23 cellular contexts compared by ENCODE assay signal in genomic region chr17:6090253-6090652, GRCh38. TPM values are rescaled to one million over a fixed set of nuclear protein-coding genes. Genes with fewer than 3 reads are reported as not detected.
DNase-seq lines count a peak whose midpoint lies in the region; ATAC-seq, FAIRE-seq and TF ChIP-seq lines count a peak whose summit lies in the region.
"Had no signal": no experiment of that assay in that cellular context is flagged by ENCODE, and none has a peak within 500 bp of the region (broad histone marks: within the 10 kb centered on the region; RNA-seq: fewer than 3 reads in every experiment).

No MANE protein-coding gene starts in this region.

- TF ChIP-seq CTCF in WTC11 (IDR thresholded peaks at IDR 0.05), result no peak
- TF ChIP-seq CTCF in endothelial cell of umbilical vein (IDR thresholded peaks at IDR 0.05; ENCODE audit: extremely low read depth in 1 of 2, insufficient read depth in 1 of 2, low read depth in 1 of 2, low read length in 2 of 2), result no peak
- no peak for TF ChIP-seq CTCF in upper lobe of right lung (IDR thresholded peaks at IDR 0.05)
- no peak for TF ChIP-seq CTCF in endodermal cell (conservative IDR thresholded peaks at IDR 0.05)

- H3K79me2 ChIP-seq in endothelial cell of umbilical vein (ENCODE audit: control insufficient read depth, insufficient read depth, low read length), result no peaks in the 10 kb centered on the region

- H3K4me3 ChIP-seq in endothelial cell of umbilical vein (replicated peaks in 1 of 3; ENCODE audit: insufficient read depth in 1 of 3, low read depth in 1 of 3, low read length in 3 of 3) (no peak overlapping the region), upper lobe of right lung (no peak overlapping the region), endodermal cell (ENCODE audit: low read length) (no peak overlapping the region)
- H3K4me3 ChIP-seq: BLaER1 had no signal

- no peak for TF ChIP-seq POLR2A in endothelial cell of umbilical vein (IDR thresholded peaks at IDR 0.05; ENCODE audit: low read depth, low read length)

- H3K9me1 ChIP-seq in endothelial cell of umbilical vein (replicated peaks; ENCODE audit: control insufficient read depth, extremely low read depth, insufficient read depth, low read length), result no peaks in the 10 kb centered on the region

- POLR2A ChIA-PET in WTC11 (lab: Charles Lee), result no interaction called here
- POLR2A ChIA-PET in endothelial cell of umbilical vein (lab: Charles Lee), result interaction anchor here (1.7 kb wide), 1 partner anchor 18 kb away, joined by 4 read pairs; no protein-coding TSS in a partner anchor
- POLR2A ChIA-PET in activated CD4-positive, alpha-beta memory T cell treated with anti-CD3 and anti-CD28 coated beads, Interleukin-2, amount 10 ng/mL, durations not matched to agents 7 days and 5 days (lab: Charles Lee), result no interaction called here

- H3K27ac ChIP-seq in endothelial cell of umbilical vein (ENCODE audit: insufficient read depth, low read depth, low read length), result no peak overlapping the region
- H3K27ac ChIP-seq in upper lobe of right lung, result no peak overlapping the region
- no peak overlapping the region for H3K27ac ChIP-seq in endodermal cell (ENCODE audit: low read depth, low read length)
- H3K27ac ChIP-seq: BLaER1, HL-60 had no signal

- intact Hi-C loops in endothelial cell of umbilical vein (cut with micrococcal nuclease), result no loop called here
- intact Hi-C loops in posterior vena cava (cut with DNase I), result loop anchor here in 1 of 2 donors (10.0 kb wide), 1 partner anchor 865 kb away; no protein-coding TSS in a partner anchor
- intact Hi-C loops in upper lobe of right lung (cut with DNase I), result no loop called here

- no peak for ATAC-seq in WTC11
- ATAC-seq in upper lobe of right lung, result no peak
- ATAC-seq: Right ventricle myocardium inferior had no signal

- CTCF ChIA-PET in WTC11 (lab: Charles Lee) (interaction anchor here (0.7 kb wide), 1 partner anchor 296 kb away, joined by 3 read pairs; no protein-coding TSS in a partner anchor), endothelial cell of umbilical vein (lab: Charles Lee) (interaction anchor here (1.0 to 2.1 kb wide), 4 partner anchors 19 to 497 kb away, joined by 4 to 8 read pairs (median 5); no protein-coding TSS in a partner anchor)
- CTCF ChIA-PET in activated CD4-positive, alpha-beta memory T cell treated with anti-CD3 and anti-CD28 coated beads, Interleukin-2, amount 10 ng/mL, durations not matched to agents 7 days and 5 days (lab: Charles Lee), result no interaction called here

- H3K4me3 Mint-ChIP-seq in WTC11 (no peak overlapping the region), endodermal cell (no peak overlapping the region)
- no peak overlapping the region for H3K4me3 Mint-ChIP-seq in activated CD4-positive, alpha-beta memory T cell treated with anti-CD3 and anti-CD28 coated beads, Interleukin-2, amount 10 ng/mL, durations not matched to agents 7 days and 5 days
- H3K4me3 Mint-ChIP-seq: CD4-positive, alpha-beta T cell; H9; HFFc6 had no signal

- 93 to 95% methylated on average over 13 to 20 of the region's 20 CpGs for WGBS in endodermal cell (ENCODE audit: insufficient coverage in 1 of 2, insufficient read length in 1 of 2), 2 experiments

- H3K4me1 Mint-ChIP-seq in WTC11 (no peaks in the 10 kb centered on the region), endodermal cell (no peaks in the 10 kb centered on the region)
- H3K4me1 Mint-ChIP-seq in activated CD4-positive, alpha-beta memory T cell treated with anti-CD3 and anti-CD28 coated beads, Interleukin-2, amount 10 ng/mL, durations not matched to agents 7 days and 5 days, result no peaks in the 10 kb centered on the region

- no TSS peak for BruUV-seq in endothelial cell of umbilical vein (replicated peaks; lab: Mats Ljungman, UMichigan)

- H2AFZ ChIP-seq in endothelial cell of umbilical vein (ENCODE audit: low read depth, low read length), result no peak overlapping the region

- H3K4me2 ChIP-seq in endothelial cell of umbilical vein (ENCODE audit: insufficient read depth, low read length), result no peak overlapping the region
- H3K4me2 ChIP-seq: BLaER1 had no signal

- H3K27me3 ChIP-seq in endothelial cell of umbilical vein (ENCODE audit: control insufficient read depth in 2 of 2, insufficient read depth in 2 of 2, low read length in 2 of 2), result no peaks in the 10 kb centered on the region
- H3K27me3 ChIP-seq in upper lobe of right lung, result no peaks in the 10 kb centered on the region
- H3K27me3 ChIP-seq in endodermal cell (ENCODE audit: control insufficient read depth, insufficient read depth, low read length, poor library complexity, severe bottlenecking), result peaks cover 27% of the 10 kb centered on the region
- H3K27me3 ChIP-seq: BLaER1 had no signal

- H3K36me3 Mint-ChIP-seq in WTC11 (peaks cover 34% of the 10 kb centered on the region), endodermal cell (ENCODE audit: low read depth) (no peaks in the 10 kb centered on the region)
- no peaks in the 10 kb centered on the region for H3K36me3 Mint-ChIP-seq in activated CD4-positive, alpha-beta memory T cell treated with anti-CD3 and anti-CD28 coated beads, Interleukin-2, amount 10 ng/mL, durations not matched to agents 7 days and 5 days (ENCODE audit: low read depth)

- H3K9me3 Mint-ChIP-seq in WTC11 (no peaks in the 10 kb centered on the region), endodermal cell (no peaks in the 10 kb centered on the region)
- H3K9me3 Mint-ChIP-seq in activated CD4-positive, alpha-beta memory T cell treated with anti-CD3 and anti-CD28 coated beads, Interleukin-2, amount 10 ng/mL, durations not matched to agents 7 days and 5 days, result no peaks in the 10 kb centered on the region
- H3K9me3 Mint-ChIP-seq: CD4-positive, alpha-beta T cell; H9; HFFc6 had no signal

- no peaks in the 10 kb centered on the region for H4K20me1 ChIP-seq in endothelial cell of umbilical vein (replicated peaks; ENCODE audit: control insufficient read depth, extremely low read depth, insufficient read depth, low read length)
- H4K20me1 ChIP-seq: BLaER1 had no signal

- H3K4me1 ChIP-seq in endothelial cell of umbilical vein (ENCODE audit: control insufficient read depth, extremely low read depth, insufficient read depth, low read length) (peaks cover 6% of the 10 kb centered on the region), upper lobe of right lung (no peaks in the 10 kb centered on the region), endodermal cell (ENCODE audit: control insufficient read depth, insufficient read depth, low read length) (no peaks in the 10 kb centered on the region)
- H3K4me1 ChIP-seq: BLaER1 had no signal

- DNase-seq in WTC11 (ENCODE audit: low spot score), result no peak
- DNase-seq in endothelial cell of umbilical vein (ENCODE audit: low read depth, low spot score), result peak; percentile 27
- DNase-seq in posterior vena cava (ENCODE audit: low spot score), result peak; percentile 75
- DNase-seq in upper lobe of right lung, result peak; percentile 50
- no peak for DNase-seq in endodermal cell
- no peak for DNase-seq in A172 (ENCODE audit: low spot score)
- no peak for DNase-seq in activated CD4-positive, alpha-beta memory T cell treated with anti-CD3 and anti-CD28 coated beads, Interleukin-2, amount 10 ng/mL, durations not matched to agents 7 days and 5 days
- DNase-seq: CD4-positive, alpha-beta T cell; COR-L47; DMS79; H9; HFFc6; KBM-7; NCI-H1105 treated with DMSO at 0.1 percent for 48 hours; NCI-H2029 treated with DMSO at 0.1 percent for 48 hours; NCI-H226; NCI-H524 treated with DMSO at 0.1 percent for 48 hours had no signal

- no peak overlapping the region for H3K9ac ChIP-seq in endothelial cell of umbilical vein (replicated peaks; ENCODE audit: extremely low read depth, insufficient read depth, low read length)
- no peak overlapping the region for H3K9ac ChIP-seq in endodermal cell (ENCODE audit: extremely low read depth, low read length, poor library complexity, severe bottlenecking)
- H3K9ac ChIP-seq: BLaER1 had no signal

- H3K36me3 ChIP-seq in endothelial cell of umbilical vein (ENCODE audit: control insufficient read depth in 2 of 2, extremely low read depth in 1 of 2, insufficient read depth in 2 of 2, low read length in 2 of 2) (peaks cover 0 to 26% of the 10 kb centered on the region in 2 experiments), upper lobe of right lung (no peaks in the 10 kb centered on the region), endodermal cell (ENCODE audit: control insufficient read depth, insufficient read depth, low read length) (peaks cover 4% of the 10 kb centered on the region)
- H3K36me3 ChIP-seq: BLaER1 had no signal

- H3K9me3 ChIP-seq in endothelial cell of umbilical vein (replicated peaks; ENCODE audit: control insufficient read depth, insufficient read depth, low read length), result no peaks in the 10 kb centered on the region
- no peaks in the 10 kb centered on the region for H3K9me3 ChIP-seq in upper lobe of right lung
- no peaks in the 10 kb centered on the region for H3K9me3 ChIP-seq in endodermal cell (ENCODE audit: control insufficient read depth, low read length)
- H3K9me3 ChIP-seq: BLaER1 had no signal

- FAIRE-seq in endothelial cell of umbilical vein (lab: Jason Lieb, UNC), result peak; percentile 35
- FAIRE-seq: RCC 7860 had no signal

- H3K27ac Mint-ChIP-seq in WTC11 (peak overlapping the region; percentile 65), endodermal cell (no peak overlapping the region)
- H3K27ac Mint-ChIP-seq in activated CD4-positive, alpha-beta memory T cell treated with anti-CD3 and anti-CD28 coated beads, Interleukin-2, amount 10 ng/mL, durations not matched to agents 7 days and 5 days, result no peak overlapping the region
- H3K27ac Mint-ChIP-seq: CD4-positive, alpha-beta T cell; HFFc6 had no signal

- H3K27me3 Mint-ChIP-seq in WTC11 (ENCODE audit: low read depth) (no peaks in the 10 kb centered on the region), endodermal cell (ENCODE audit: insufficient read depth) (peaks cover 63% of the 10 kb centered on the region)
- H3K27me3 Mint-ChIP-seq in activated CD4-positive, alpha-beta memory T cell treated with anti-CD3 and anti-CD28 coated beads, Interleukin-2, amount 10 ng/mL, durations not matched to agents 7 days and 5 days, result no peaks in the 10 kb centered on the region

- dilution Hi-C loops in endothelial cell of umbilical vein (cut with MboI; ENCODE audit: extremely low pct_ligation_motif_present, low sequenced_read_pairs), result no loop called here

RNA-seq across cellular contexts. Expression of gene WSCD1, which starts 20.1 kb away (rescaled TPM):
- 57.5 to 80.2 TPM (median 71.9 TPM) in 3 replicates for total RNA-seq in WTC11 (2021)
- total RNA-seq in endothelial cell of umbilical vein, result 45.7 and 49.4 TPM in 2 replicates
- 21.5 and 26.4 TPM in 2 replicates for polyA plus RNA-seq in endothelial cell of umbilical vein
- 11.3 and 15.0 TPM in 2 replicates for polyA plus RNA-seq in endothelial cell of umbilical vein (2011; cell fraction: cytosol; rRNA removed)
- 12.0 and 14.4 TPM in 2 replicates for polyA plus RNA-seq in endothelial cell of umbilical vein (2011; cell fraction: nucleus; rRNA removed)
- polyA plus RNA-seq in endothelial cell of umbilical vein (2012), result 16.8 and 19.7 TPM in 2 replicates
- 20.5 and 22.8 TPM in 2 replicates for polyA minus RNA-seq in endothelial cell of umbilical vein
- not detected for polyA minus RNA-seq in endothelial cell of umbilical vein (2011; cell fraction: cytosol; rRNA and poly(A)+ RNA removed)
- 6.5 and 15.5 TPM in 2 replicates for polyA minus RNA-seq in endothelial cell of umbilical vein (2011; cell fraction: nucleus; rRNA and poly(A)+ RNA removed)
- total RNA-seq in posterior vena cava, result 1 to 10 TPM; 4.2 to 6.0 TPM
- 7.7 TPM for total RNA-seq in upper lobe of right lung
- 1 to 10 TPM; 6.5 to 7.7 TPM for total RNA-seq in endodermal cell
- polyA plus RNA-seq in endodermal cell (2013, experiment 1 of 2), result 49.2 TPM
- 43.8 TPM for polyA plus RNA-seq in endodermal cell (2013, experiment 2 of 2)
- total RNA-seq in A172 (2014; rRNA removed; shearing (Covaris generic)), result 0.57 TPM in 1 of 2 replicates, not detected in the other
- not detected for total RNA-seq in activated CD4-positive, alpha-beta memory T cell treated with anti-CD3 and anti-CD28 coated beads, Interleukin-2, amount 10 ng/mL, durations not matched to agents 7 days and 5 days
- total RNA-seq: CD4-positive, alpha-beta T cell; HFFc6; HT-29; OCI-LY7 had no signal

Comparison
In these comparisons a context has a peak if more than half of its experiments do, and no peak if none do; other contexts are left out.
1. DNase-seq: peak in endothelial cell of umbilical vein (single experiment), posterior vena cava (single experiment) and upper lobe of right lung (single experiment); none in WTC11 (single experiment), endodermal cell (single experiment), A172 (single experiment) and activated CD4-positive, alpha-beta memory T cell treated with anti-CD3 and anti-CD28 coated beads, Interleukin-2, amount 10 ng/mL, durations not matched to agents 7 days and 5 days (single experiment).